ENCODE assay signal across 8 cellular contexts in the genomic region with DNA sequence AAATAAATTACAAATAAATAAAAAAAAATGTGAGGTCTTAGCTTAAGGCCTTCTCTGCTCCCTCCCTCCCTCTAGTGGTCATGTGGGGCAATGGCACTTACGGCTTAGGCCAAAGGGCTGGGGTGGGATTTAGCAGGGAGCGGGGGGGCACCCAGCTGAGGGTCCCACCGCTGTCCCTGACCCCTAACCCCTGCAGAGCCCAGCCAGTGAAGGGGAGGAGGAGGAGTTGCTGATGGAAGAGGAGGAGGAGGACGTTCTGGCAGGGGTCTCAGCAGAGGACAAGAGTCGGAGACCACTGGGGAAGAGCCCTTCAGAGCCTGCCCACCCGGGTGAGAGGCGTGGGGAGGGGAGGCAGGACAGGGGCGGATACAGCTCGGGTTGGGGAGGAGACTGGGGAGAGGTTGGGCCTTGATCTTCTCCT. TPM values are rescaled to one million over a fixed set of nuclear protein-coding genes. Genes with fewer than 3 reads are reported as not detected.
DNase-seq lines count a peak whose midpoint lies in the region; ATAC-seq, FAIRE-seq and TF ChIP-seq lines count a peak whose summit lies in the region.

No MANE protein-coding gene starts in this region.

- ATAC-seq in T-helper 17 cell (peak; percentile 85), GM21619 (IDR thresholded peaks at IDR 0.05; ENCODE audit: unreplicated experiment) (no peak)

- no peak overlapping the region for H3K4me3 ChIP-seq in LNCaP clone FGC (ENCODE audit: low read depth, low read length)
- H3K4me3 ChIP-seq in brain microvascular endothelial cell (ENCODE audit: low read depth, low read length) = no peak overlapping the region
- H3K4me3 ChIP-seq in kidney epithelial cell (ENCODE audit: low read depth, low read length) = no peak overlapping the region

- H3K27ac Mint-ChIP-seq in T-helper 17 cell = no peak overlapping the region

- in situ Hi-C loops in brain microvascular endothelial cell (cut with HindIII; ENCODE audit: low pct_ligation_motif_present, low sequenced_read_pairs) = no loop called here

- H3K36me3 ChIP-seq in brain microvascular endothelial cell (replicated peaks) (no peaks in the 10 kb centered on the region), kidney epithelial cell (ENCODE audit: control insufficient read depth, insufficient read depth, low read length) (no peaks in the 10 kb centered on the region)

- TF ChIP-seq CTCF in D721Med (IDR thresholded peaks at IDR 0.05; ENCODE audit: insufficient read depth, missing control alignments) = peak; percentile 62
- TF ChIP-seq CTCF in LNCaP clone FGC (IDR thresholded peaks at IDR 0.05; ENCODE audit: control insufficient read depth, extremely low read depth, insufficient read depth) = peak; percentile 80
- TF ChIP-seq CTCF in brain microvascular endothelial cell (IDR thresholded peaks at IDR 0.05; ENCODE audit: low read depth, low read length, missing control alignments) = peak; percentile 94
- TF ChIP-seq CTCF in kidney epithelial cell (IDR thresholded peaks at IDR 0.05; ENCODE audit: insufficient read depth, low read length, poor library complexity, severe bottlenecking) = peak; percentile 84

- DNase-seq in D721Med (ENCODE audit: insufficient read length, low spot score) (peak; percentile 87), LNCaP clone FGC (ENCODE audit: low read depth) (no peak), T-helper 17 cell (peak in 2 of 3 donors; percentile 30 to 55), brain microvascular endothelial cell (no peak), kidney epithelial cell (ENCODE audit: low read depth) (no peak), islet precursor cell (no peak)
- peak; percentile 27 for DNase-seq in stimulated activated CD8-positive, alpha-beta memory T cell treated with anti-CD3 and anti-CD28 coated beads, Interleukin-12 subunit alpha, Interleukin-12 subunit beta, amount 100 ng/mL, for 4 hours (ENCODE audit: low read depth)

- no peaks in the 10 kb centered on the region for H3K36me3 Mint-ChIP-seq in T-helper 17 cell (ENCODE audit: low read depth)

- H3K27me3 Mint-ChIP-seq in T-helper 17 cell = no peaks in the 10 kb centered on the region

- H3K4me3 Mint-ChIP-seq in T-helper 17 cell = no peak overlapping the region

- no peak overlapping the region for H3K27ac ChIP-seq in brain microvascular endothelial cell

- H3K4me1 Mint-ChIP-seq in T-helper 17 cell = peaks cover 6% of the 10 kb centered on the region

- H3K9me3 ChIP-seq in T-helper 17 cell (ENCODE audit: control insufficient read depth, low read length, poor library complexity, severe bottlenecking) = no peaks in the 10 kb centered on the region

- H3K27me3 ChIP-seq in brain microvascular endothelial cell (replicated peaks) (no peaks in the 10 kb centered on the region), kidney epithelial cell (ENCODE audit: control insufficient read depth, insufficient read depth, low read length) (no peaks in the 10 kb centered on the region)

- FAIRE-seq in D721Med (lab: Jason Lieb, UNC) = no peak

RNA-seq across cellular contexts. Expression of gene MPND, which starts 9.3 kb away (rescaled TPM):
- 10 to 100 TPM; 13.0 to 15.1 TPM for total RNA-seq in T-helper 17 cell
- total RNA-seq in kidney epithelial cell = 6.4 and 6.6 TPM in 2 replicates

RNA-seq across cellular contexts. Expression of gene STAP2, which starts 14.1 kb away (rescaled TPM):
- 1 to 10 TPM; 1.9 to 3.3 TPM for total RNA-seq in T-helper 17 cell
- 78.5 and 84.8 TPM in 2 replicates for total RNA-seq in kidney epithelial cell

RNA-seq across cellular contexts. Expression of gene SH3GL1, which starts 47.6 kb away (rescaled TPM):
- total RNA-seq in T-helper 17 cell = 10 to 100 TPM; 51.1 to 56.6 TPM
- 60.9 and 72.0 TPM in 2 replicates for total RNA-seq in kidney epithelial cell

RNA-seq across cellular contexts. Expression of gene FSD1, which starts 48.3 kb away (rescaled TPM):
- total RNA-seq in T-helper 17 cell = 1 to 10 TPM; 1.5 to 2.9 TPM
- 11.3 and 13.2 TPM in 2 replicates for total RNA-seq in kidney epithelial cell

RNA-seq across cellular contexts. Expression of gene CHAF1A, which starts 49.7 kb away (rescaled TPM):
- total RNA-seq in T-helper 17 cell = 10 to 100 TPM; 25.5 to 33.4 TPM
- total RNA-seq in kidney epithelial cell = 6.8 and 13.8 TPM in 2 replicates

Comparison
In these comparisons a context has a peak if more than half of its experiments do, and no peak if none do; other contexts are left out.
1. DNase-seq: peak in D721Med (single experiment), T-helper 17 cell (2 of 3) and stimulated activated CD8-positive, alpha-beta memory T cell treated with anti-CD3 and anti-CD28 coated beads, Interleukin-12 subunit alpha, Interleukin-12 subunit beta, amount 100 ng/mL, for 4 hours (single experiment); none in LNCaP clone FGC (single experiment), brain microvascular endothelial cell (single experiment), kidney epithelial cell (single experiment) and islet precursor cell (single experiment).
2. RNA of gene STAP2, which starts 14.1 kb away (total RNA-seq): 78.5 to 84.8 TPM in kidney epithelial cell; 1.9 to 3.3 TPM in T-helper 17 cell; every median in the first group is over 10 times any median in the second.
3. Peak in every context shown above with its lines, with median percentiles within 50 percentile points of each other: CTCF ChIP-seq.